Comparison of ENCODE assay signal across 21 cellular contexts in the genomic region with DNA sequence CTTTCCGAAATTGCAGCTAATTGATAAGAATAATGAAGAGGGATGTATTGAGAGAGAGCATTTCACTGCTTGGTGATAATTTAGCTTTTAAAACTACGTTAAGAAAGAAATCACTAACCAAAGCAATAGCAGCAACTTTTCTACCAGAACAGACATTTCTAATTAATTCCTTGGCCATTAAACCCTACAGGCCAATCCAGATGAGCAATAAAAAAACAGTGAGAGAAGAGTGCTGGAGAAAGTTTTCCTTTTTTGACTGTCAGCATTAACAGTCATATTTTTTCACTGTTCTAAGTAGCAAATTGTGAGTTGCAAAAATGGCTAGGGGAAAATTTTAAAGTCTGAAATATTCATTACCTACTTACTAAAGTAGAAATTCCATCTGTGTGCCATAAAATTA.
"Had no signal": no experiment of that assay in that cellular context is flagged by ENCODE, and none has a peak within 500 bp of the region (broad histone marks: within the 10 kb centered on the region; RNA-seq: fewer than 3 reads in every experiment).

No MANE protein-coding gene starts in this region.

- ATAC-seq: activated T-cell treated with anti-CD3 and anti-CD28 coated beads, Interleukin-2, amount 50 U/mL, for 72 hours; naive thymus-derived CD8-positive, alpha-beta T cell; stimulated activated naive CD8-positive, alpha-beta T cell treated with anti-CD3 and anti-CD28 coated beads, Interleukin-15, Interleukin-2, amounts not matched to agents 100 U/mL and 50 U/mL, for 24 hours had no signal

- H3K36me3 Mint-ChIP-seq: memory B cell had no signal

- H3K27ac Mint-ChIP-seq: activated B cell treated with CpG ODN at 0.5 μM for 24 hours; activated naive CD8-positive, alpha-beta T cell; activated T-cell treated with anti-CD3 and anti-CD28 coated beads, Interleukin-2, amount 50 U/mL, for 72 hours; memory B cell; naive thymus-derived CD8-positive, alpha-beta T cell had no signal

- H3K27ac ChIP-seq: right atrium auricular region, transverse colon had no signal

- H3K4me3 ChIP-seq: right atrium auricular region, testis, transverse colon had no signal

- H3K36me3 ChIP-seq: heart right ventricle, right atrium auricular region, transverse colon had no signal

- H3K27me3 ChIP-seq: heart right ventricle, right atrium auricular region, testis, transverse colon had no signal

- H3K27me3 Mint-ChIP-seq: activated B cell treated with CpG ODN at 0.5 μM for 24 hours; activated naive CD8-positive, alpha-beta T cell; memory B cell; naive thymus-derived CD8-positive, alpha-beta T cell had no signal

- H3K4me1 Mint-ChIP-seq: activated B cell treated with CpG ODN at 0.5 μM for 24 hours, memory B cell had no signal

- H3K9me3 ChIP-seq: heart right ventricle, right atrium auricular region, testis, transverse colon had no signal

- H3K9me3 Mint-ChIP-seq: activated B cell treated with CpG ODN at 0.5 μM for 24 hours; activated T-cell treated with anti-CD3 and anti-CD28 coated beads, Interleukin-2, amount 50 U/mL, for 72 hours had no signal

- H3K4me3 Mint-ChIP-seq: activated B cell treated with CpG ODN at 0.5 μM for 24 hours; activated naive CD8-positive, alpha-beta T cell; activated T-cell treated with anti-CD3 and anti-CD28 coated beads, Interleukin-2, amount 50 U/mL, for 72 hours; memory B cell; naive thymus-derived CD8-positive, alpha-beta T cell had no signal

- DNase-seq: activated B cell treated with CpG ODN at 0.5 μM for 24 hours; activated CD4-positive, alpha-beta T cell treated with anti-CD3 and anti-CD28 coated beads, Interleukin-2, amount 50 U/mL, for 4 hours; activated naive CD4-positive, alpha-beta T cell; activated T-cell treated with anti-CD3 and anti-CD28 coated beads for 4 hours; activated T-cell treated with anti-CD3 and anti-CD28 coated beads, Interleukin-2, amount 50 U/mL, for 72 hours; anterior cingulate cortex; effector CD8-positive, alpha-beta T cell; erythroblast; heart right ventricle; naive thymus-derived CD8-positive, alpha-beta T cell; stimulated activated CD4-positive, alpha-beta T cell treated with anti-CD3 and anti-CD28 coated beads, Interleukin-4, amount 100 ng/mL, for 1 hour; stimulated activated naive CD8-positive, alpha-beta T cell treated with anti-CD3 and anti-CD28 coated beads, Interleukin-15, Interleukin-2, amounts not matched to agents 100 U/mL and 50 U/mL, for 24 hours; T-helper 2 cell; testis; transverse colon had no signal

- FAIRE-seq: bronchial epithelial cell, colon, islet of Langerhans had no signal

- H3K4me1 ChIP-seq: heart right ventricle, right atrium auricular region, testis, transverse colon had no signal
